9 cellular contexts compared by ENCODE assay signal in the genomic region with DNA sequence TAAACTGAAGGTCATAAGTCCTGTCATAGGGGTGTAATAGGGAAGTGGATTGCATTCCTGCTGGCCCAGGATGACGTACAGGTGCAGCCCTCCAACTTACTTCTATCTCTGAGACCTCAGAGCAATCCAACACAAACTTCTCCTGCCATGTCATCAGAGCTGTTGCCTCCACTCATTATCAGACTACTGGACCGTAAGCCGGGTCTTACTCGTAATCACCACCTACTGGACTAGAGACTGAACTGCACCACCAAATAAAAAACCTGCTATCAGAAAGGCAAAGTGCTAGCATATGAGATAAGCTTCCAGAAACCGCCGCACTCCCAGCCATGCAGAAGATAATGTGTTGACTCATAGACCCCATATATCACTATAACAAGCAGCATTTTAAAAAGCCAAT.
DNase-seq lines count a peak whose midpoint lies in the region; ATAC-seq and TF ChIP-seq lines count a peak whose summit lies in the region.
"Had no signal": no experiment of that assay in that cellular context is flagged by ENCODE, and none has a peak within 500 bp of the region (broad histone marks: within the 10 kb centered on the region; RNA-seq: fewer than 3 reads in every experiment).

No MANE protein-coding gene starts in this region.

- H3K9me3 Mint-ChIP-seq in HFFc6, result peaks cover 4% of the 10 kb centered on the region; the same call in 1 of the 2 replicates
- peaks cover 5% of the 10 kb centered on the region for H3K9me3 Mint-ChIP-seq in glutamatergic neuron (ENCODE audit: unreplicated experiment)
- H3K9me3 Mint-ChIP-seq in activated CD4-positive, alpha-beta T cell treated with anti-CD3 and anti-CD28 coated beads, Interleukin-2, amount 10 ng/mL, durations not matched to agents 24 days and 14 days, result no peaks in the 10 kb centered on the region

- H3K27ac Mint-ChIP-seq in HFFc6 (no peak overlapping the region), glutamatergic neuron (ENCODE audit: unreplicated experiment) (peak overlapping the region; percentile 46)
- H3K27ac Mint-ChIP-seq in activated CD4-positive, alpha-beta T cell treated with anti-CD3 and anti-CD28 coated beads, Interleukin-2, amount 10 ng/mL, durations not matched to agents 24 days and 14 days, result no peak overlapping the region

- H3K4me1 Mint-ChIP-seq in HFFc6 (ENCODE audit: low read depth) (peaks cover 4% of the 10 kb centered on the region), glutamatergic neuron (ENCODE audit: low read depth, unreplicated experiment) (peaks cover under 1% of the 10 kb centered on the region)
- no peaks in the 10 kb centered on the region for H3K4me1 Mint-ChIP-seq in activated CD4-positive, alpha-beta T cell treated with anti-CD3 and anti-CD28 coated beads, Interleukin-2, amount 10 ng/mL, durations not matched to agents 24 days and 14 days

- H3K27ac ChIP-seq in RWPE2 (ENCODE audit: poor library complexity, severe bottlenecking), result no peak overlapping the region

- ATAC-seq in RWPE2 (ENCODE audit: low read depth) (no peak; the same call in 2 of the 3 replicates), GM19463 (IDR thresholded peaks at IDR 0.05; ENCODE audit: unreplicated experiment) (no peak), GM21423 (IDR thresholded peaks at IDR 0.05; ENCODE audit: unreplicated experiment) (no peak)

- H3K4me3 Mint-ChIP-seq in HFFc6, result no peak overlapping the region
- H3K4me3 Mint-ChIP-seq in glutamatergic neuron (ENCODE audit: unreplicated experiment), result no peak overlapping the region
- no peak overlapping the region for H3K4me3 Mint-ChIP-seq in activated CD4-positive, alpha-beta T cell treated with anti-CD3 and anti-CD28 coated beads, Interleukin-2, amount 10 ng/mL, durations not matched to agents 24 days and 14 days

- H3K4me1 ChIP-seq in RWPE2 (ENCODE audit: insufficient read depth, poor library complexity, severe bottlenecking), result no peaks in the 10 kb centered on the region

- no peak overlapping the region for H3K4me3 ChIP-seq in AG10803 (ENCODE audit: low read length)
- no peak overlapping the region for H3K4me3 ChIP-seq in RWPE2 (ENCODE audit: severe bottlenecking)

- intact Hi-C loops in activated CD4-positive, alpha-beta T cell treated with anti-CD3 and anti-CD28 coated beads, Interleukin-2, amount 10 ng/mL, durations not matched to agents 24 days and 14 days (cut with micrococcal nuclease), result no loop called here

- H3K9me3 ChIP-seq in RWPE2 (ENCODE audit: severe bottlenecking), result no peaks in the 10 kb centered on the region

- H3K36me3 ChIP-seq in RWPE2 (ENCODE audit: low read depth), result no peaks in the 10 kb centered on the region

- H3K27me3 ChIP-seq in RWPE2 (ENCODE audit: insufficient read depth, poor library complexity, severe bottlenecking), result no peaks in the 10 kb centered on the region

- peak; percentile 4 for DNase-seq in AG10803 (ENCODE audit: low read depth)
- DNase-seq in HFFc6, result peak; percentile 27
- no peak for DNase-seq in RWPE2 (ENCODE audit: low spot score)
- DNase-seq in glutamatergic neuron, result no peak
- DNase-seq in activated CD4-positive, alpha-beta T cell treated with anti-CD3 and anti-CD28 coated beads, Interleukin-2, amount 10 ng/mL, durations not matched to agents 24 days and 14 days, result no peak
- DNase-seq in activated effector memory CD4-positive, alpha-beta T cell treated with Interleukin-2 at 50 U/mL for 16 hours, result no peak
- DNase-seq: SHP77 treated with DMSO at 0.1 percent for 48 hours had no signal

- TF ChIP-seq CTCF in AG10803 (conservative IDR thresholded peaks at IDR 0.05; ENCODE audit: low read length) (peak; percentile 34), HFFc6 (IDR thresholded peaks at IDR 0.05) (peak; percentile 74), RWPE2 (IDR thresholded peaks at IDR 0.05; ENCODE audit: poor library complexity, severe bottlenecking) (peak; percentile 44), glutamatergic neuron (IDR thresholded peaks at IDR 0.05; ENCODE audit: partially characterized antibody, unreplicated experiment) (peak; percentile 71)

- H3K36me3 Mint-ChIP-seq in HFFc6 (ENCODE audit: low read depth) (peaks cover 13% of the 10 kb centered on the region), glutamatergic neuron (ENCODE audit: unreplicated experiment) (no peaks in the 10 kb centered on the region)
- H3K36me3 Mint-ChIP-seq in activated CD4-positive, alpha-beta T cell treated with anti-CD3 and anti-CD28 coated beads, Interleukin-2, amount 10 ng/mL, durations not matched to agents 24 days and 14 days (ENCODE audit: low read depth), result no peaks in the 10 kb centered on the region

- H3K27me3 Mint-ChIP-seq in HFFc6 (ENCODE audit: insufficient read depth), result no peaks in the 10 kb centered on the region
- H3K27me3 Mint-ChIP-seq in glutamatergic neuron (ENCODE audit: unreplicated experiment), result no peaks in the 10 kb centered on the region
- H3K27me3 Mint-ChIP-seq in activated CD4-positive, alpha-beta T cell treated with anti-CD3 and anti-CD28 coated beads, Interleukin-2, amount 10 ng/mL, durations not matched to agents 24 days and 14 days, result no peaks in the 10 kb centered on the region

Comparison
In these comparisons a context has a peak if more than half of its experiments do, and no peak if none do; other contexts are left out.
1. DNase-seq: peak in AG10803 (single experiment) and HFFc6 (single experiment); none in RWPE2 (single experiment), glutamatergic neuron (single experiment), activated CD4-positive, alpha-beta T cell treated with anti-CD3 and anti-CD28 coated beads, Interleukin-2, amount 10 ng/mL, durations not matched to agents 24 days and 14 days (single experiment) and activated effector memory CD4-positive, alpha-beta T cell treated with Interleukin-2 at 50 U/mL for 16 hours (single experiment).
2. Peak in every context shown above with its lines, with median percentiles within 50 percentile points of each other: CTCF ChIP-seq.